Comparison of ENCODE assay signal across 24 cellular contexts in genomic region chr1:71434240-71434639, GRCh38.
"Had no signal": no experiment of that assay in that cellular context is flagged by ENCODE, and none has a peak within 500 bp of the region (broad histone marks: within the 10 kb centered on the region; RNA-seq: fewer than 3 reads in every experiment).

No MANE protein-coding gene starts in this region.

- H3K4me3 ChIP-seq: colonic mucosa, coronary artery, dorsolateral prefrontal cortex, esophagus muscularis mucosa, esophagus squamous epithelium, gastrocnemius medialis, gastroesophageal sphincter, heart left ventricle, heart right ventricle, hepatocyte had no signal

- H3K79me2 ChIP-seq: hepatocyte had no signal

- H3K27me3 ChIP-seq: colonic mucosa, dorsolateral prefrontal cortex, esophagus muscularis mucosa, esophagus squamous epithelium, foreskin keratinocyte, gastrocnemius medialis, gastroesophageal sphincter, heart left ventricle, heart right ventricle, hepatocyte had no signal

- H2AFZ ChIP-seq: hepatocyte had no signal

- ATAC-seq: effector memory CD8-positive, alpha-beta T cell; esophagus mucosa; foreskin keratinocyte; gastrocnemius medialis; gastroesophageal sphincter; heart left ventricle; heart right ventricle had no signal

- DNase-seq: colonic mucosa; cortex of kidney; dermis blood vessel endothelial cell; dorsolateral prefrontal cortex; effector CD4-positive, alpha-beta T cell; effector CD8-positive, alpha-beta T cell; effector memory CD4-positive, alpha-beta T cell; effector memory CD8-positive, alpha-beta T cell; endodermal cell; erythroblast; esophagus squamous epithelium; foreskin fibroblast; foreskin keratinocyte; gastrocnemius medialis; glutamatergic neuron; head of caudate nucleus; heart left ventricle; heart right ventricle had no signal

- H3K4me1 ChIP-seq: colonic mucosa, esophagus muscularis mucosa, esophagus squamous epithelium, foreskin keratinocyte, gastrocnemius medialis, gastroesophageal sphincter, heart left ventricle, heart right ventricle had no signal

- H3K36me3 ChIP-seq: colonic mucosa, esophagus muscularis mucosa, esophagus squamous epithelium, gastrocnemius medialis, gastroesophageal sphincter, heart left ventricle, heart right ventricle had no signal

- H3K9me3 ChIP-seq: colonic mucosa, esophagus muscularis mucosa, esophagus squamous epithelium, gastrocnemius medialis, gastroesophageal sphincter, heart left ventricle, heart right ventricle had no signal

- H3K27ac ChIP-seq: colonic mucosa, coronary artery, dorsolateral prefrontal cortex, epithelial cell of prostate, esophagus muscularis mucosa, esophagus squamous epithelium, foreskin keratinocyte, gastrocnemius medialis, gastroesophageal sphincter, heart left ventricle, heart right ventricle, hepatocyte had no signal

- H3K4me2 ChIP-seq: hepatocyte had no signal
